ENCODE assay signal across 20 cellular contexts in genomic region chr5:167951121-167951520, GRCh38.
DNase-seq lines count a peak whose midpoint lies in the region; ATAC-seq and TF ChIP-seq lines count a peak whose summit lies in the region.
"Had no signal": no experiment of that assay in that cellular context is flagged by ENCODE, and none has a peak within 500 bp of the region (broad histone marks: within the 10 kb centered on the region; RNA-seq: fewer than 3 reads in every experiment).

No MANE protein-coding gene starts in this region.

- no peak overlapping the region for H3K9ac ChIP-seq in trophoblast cell (ENCODE audit: low read length)

- H4K12ac ChIP-seq in trophoblast cell (ENCODE audit: low read depth, low read length): no peak overlapping the region

- peaks cover 20% of the 10 kb centered on the region for H3K79me1 ChIP-seq in trophoblast cell (ENCODE audit: low read length)

- H3K36me3 ChIP-seq in trophoblast cell (ENCODE audit: control insufficient read depth in 1 of 2, insufficient read depth in 2 of 2, low read length in 2 of 2): no peaks in the 10 kb centered on the region
- H3K36me3 ChIP-seq: esophagus squamous epithelium, sigmoid colon, tibial nerve had no signal

- H3K23ac ChIP-seq in trophoblast cell (ENCODE audit: low read length): no peak overlapping the region

- H2AK5ac ChIP-seq in trophoblast cell (ENCODE audit: low read length): no peak overlapping the region

- ATAC-seq in HG02588 (IDR thresholded peaks at IDR 0.05; ENCODE audit: unreplicated experiment): no peak
- ATAC-seq in HG03354 (IDR thresholded peaks at IDR 0.05; ENCODE audit: poor library complexity, severe bottlenecking, unreplicated experiment): no peak
- ATAC-seq: activated CD4-positive, CD25-positive, alpha-beta regulatory T cell treated with anti-CD3 and anti-CD28 coated beads, Interleukin-2, amount 50 U/mL, for 24 hours had no signal

- no peak overlapping the region for H2BK5ac ChIP-seq in trophoblast cell (ENCODE audit: low read depth, low read length, poor library complexity)

- H3K27me3 ChIP-seq in trophoblast cell (ENCODE audit: insufficient read depth, low read length): no peaks in the 10 kb centered on the region
- H3K27me3 ChIP-seq: esophagus squamous epithelium, sigmoid colon, tibial nerve had no signal

- H3K4me3 ChIP-seq in coronary artery (peak overlapping the region; percentile 29), trophoblast cell (ENCODE audit: low read depth, low read length) (no peak overlapping the region)

- H3K4me2 ChIP-seq in trophoblast cell (ENCODE audit: low read length): no peak overlapping the region

- H3K18ac ChIP-seq in trophoblast cell (ENCODE audit: low read length): no peak overlapping the region

- no peak overlapping the region for H3K14ac ChIP-seq in trophoblast cell (ENCODE audit: low read length)

- no peak overlapping the region for H3K27ac ChIP-seq in coronary artery
- no peak overlapping the region for H3K27ac ChIP-seq in trophoblast cell (ENCODE audit: low read depth, low read length)
- H3K27ac ChIP-seq: esophagus squamous epithelium had no signal

- peaks cover 18 to 34% of the 10 kb centered on the region in 2 experiments for H3K4me1 ChIP-seq in trophoblast cell (ENCODE audit: control insufficient read depth in 1 of 2, insufficient read depth in 2 of 2, low read length in 2 of 2)

- peak overlapping the region; percentile 31 for H2BK120ac ChIP-seq in trophoblast cell (ENCODE audit: insufficient read depth, low read length, poor library complexity)

- H3K79me2 ChIP-seq in trophoblast cell (ENCODE audit: control insufficient read depth, insufficient read depth, low read length, poor library complexity): no peaks in the 10 kb centered on the region

- H4K8ac ChIP-seq in trophoblast cell (ENCODE audit: low read depth, low read length): no peak overlapping the region

- TF ChIP-seq CTCF in coronary artery (IDR thresholded peaks at IDR 0.05): no peak

- H2BK12ac ChIP-seq in trophoblast cell (ENCODE audit: low read length): peak overlapping the region; percentile 17

- no peaks in the 10 kb centered on the region for H3K9me3 ChIP-seq in trophoblast cell (ENCODE audit: insufficient read depth, low read depth, low read length)
- H3K9me3 ChIP-seq: esophagus squamous epithelium had no signal

- no peak overlapping the region for H4K91ac ChIP-seq in trophoblast cell (ENCODE audit: low read depth, low read length)

- DNase-seq in G401 (ENCODE audit: low spot score) (peak; percentile 37), M059J (ENCODE audit: low read depth) (peak; percentile 31), coronary artery (ENCODE audit: low spot score) (no peak), trophoblast cell (no peak), NCI-H524 treated with DMSO at 0.1 percent for 48 hours (lab: John Stamatoyannopoulos, UW) (no peak)
- DNase-seq: activated CD8-positive, alpha-beta memory T cell treated with anti-CD3 and anti-CD28 coated beads, Interleukin-2, amount 50 U/mL, for 48 hours; activated naive CD4-positive, alpha-beta T cell; CD4-positive, alpha-beta memory T cell; esophagus squamous epithelium; hypothalamus; NCI-H1105; NCI-H82; RPMI8226; sigmoid colon; stimulated activated CD4-positive, alpha-beta T cell treated with anti-CD3 and anti-CD28 coated beads, Interleukin-4, amount 100 ng/mL, for 24 hours; stimulated activated CD8-positive, alpha-beta memory T cell treated with anti-CD3 and anti-CD28 coated beads, Interleukin-4, amount 100 ng/mL, for 48 hours had no signal

- in situ Hi-C loops in G401 (cut with HindIII; ENCODE audit: low sequenced_read_pairs): no loop called here

- no peak overlapping the region for H2AFZ ChIP-seq in trophoblast cell (ENCODE audit: insufficient read depth, low read length, poor library complexity)

- no peak overlapping the region for H3K4ac ChIP-seq in trophoblast cell (ENCODE audit: low read depth, low read length)

- WGBS in trophoblast cell (ENCODE audit: extremely low coverage, insufficient coverage, insufficient read length): no CpG with 5 or more reads among the region's 4 CpGs

Comparison
In these comparisons a context has a peak if more than half of its experiments do, and no peak if none do; other contexts are left out.
1. DNase-seq: peak in G401 (single experiment) and M059J (single experiment); none in coronary artery (single experiment), trophoblast cell (0 of 2) and NCI-H524 treated with DMSO at 0.1 percent for 48 hours (single experiment).